8 cellular contexts compared by ENCODE assay signal in genomic region chr7:36366005-36366583, GRCh38. TPM values are rescaled to one million over a fixed set of nuclear protein-coding genes. Genes with fewer than 3 reads are reported as not detected.
DNase-seq lines count a peak whose midpoint lies in the region; ATAC-seq, FAIRE-seq and TF ChIP-seq lines count a peak whose summit lies in the region.

No MANE protein-coding gene starts in this region.

- H3K9me3 ChIP-seq in A549 = no peaks in the 10 kb centered on the region
- no peaks in the 10 kb centered on the region for H3K9me3 ChIP-seq in HUES48 (ENCODE audit: control insufficient read depth, insufficient read depth, low read length)
- H3K9me3 ChIP-seq in breast epithelium = no peaks in the 10 kb centered on the region
- H3K9me3 ChIP-seq in muscle layer of duodenum (ENCODE audit: control insufficient read depth in 1 of 2, low read length in 2 of 2) = no peaks in the 10 kb centered on the region

- TF ChIP-seq EP300 in A549 (IDR thresholded peaks at IDR 0.05) = no peak

- no peak overlapping the region for H3K9ac ChIP-seq in HUES48 (ENCODE audit: low read depth, low read length)

- 70% methylated on average over 9 of the region's 9 CpGs for WGBS in A549 (ENCODE audit: missing lambda C conversion rate)

- no peak for ATAC-seq in A549
- ATAC-seq in HG03045 (IDR thresholded peaks at IDR 0.05; ENCODE audit: unreplicated experiment) = no peak
- no peak for ATAC-seq in HG03565 (IDR thresholded peaks at IDR 0.05; ENCODE audit: unreplicated experiment)

- no peaks in the 10 kb centered on the region for H3K36me3 ChIP-seq in HUES48 (ENCODE audit: control insufficient read depth, insufficient read depth, low read length)
- no peaks in the 10 kb centered on the region for H3K36me3 ChIP-seq in breast epithelium
- H3K36me3 ChIP-seq in muscle layer of duodenum (ENCODE audit: control insufficient read depth in 1 of 2, insufficient read depth in 2 of 2, low read length in 2 of 2) = no peaks in the 10 kb centered on the region

- TF ChIP-seq CTCF in A549 (IDR thresholded peaks at IDR 0.05) = no peak
- no peak for TF ChIP-seq CTCF in breast epithelium (IDR thresholded peaks at IDR 0.05)
- no peak for TF ChIP-seq CTCF in D721Med (IDR thresholded peaks at IDR 0.05; ENCODE audit: insufficient read depth, missing control alignments)

- intact Hi-C loops in breast epithelium (cut with DNase I; ENCODE audit: low total_unique reads) = no loop called here

- peaks cover 8% of the 10 kb centered on the region; the same call in 2 of the 3 replicates for H3K4me1 ChIP-seq in A549
- H3K4me1 ChIP-seq in HUES48 (ENCODE audit: control insufficient read depth, insufficient read depth, low read length) = peaks cover 3% of the 10 kb centered on the region
- H3K4me1 ChIP-seq in breast epithelium = no peaks in the 10 kb centered on the region
- peaks cover 0 to 9% of the 10 kb centered on the region in 2 donors for H3K4me1 ChIP-seq in muscle layer of duodenum (ENCODE audit: control insufficient read depth in 1 of 2, insufficient read depth in 2 of 2, low read length in 2 of 2)

- H3K4me3 ChIP-seq in A549 (peak overlapping the region; percentile 92), HUES48 (ENCODE audit: low read depth, low read length) (peak overlapping the region; percentile 83), breast epithelium (peak overlapping the region; percentile 62 to 92 (median 85)), muscle layer of duodenum (ENCODE audit: low read depth in 1 of 2, low read length in 2 of 2) (peak overlapping the region; percentile 80 to 91)

- DNase-seq in A549 (ENCODE audit: low read depth in 1 of 2, low spot score in 1 of 2) (no peak), breast epithelium (ENCODE audit: low spot score in 2 of 2) (no peak), NCI-H2227 treated with DMSO at 0.1 percent for 48 hours (lab: John Stamatoyannopoulos, UW) (no peak), D721Med (ENCODE audit: insufficient read length, low spot score) (no peak)

- H3K27me3 ChIP-seq in HUES48 (ENCODE audit: control insufficient read depth, insufficient read depth, low read length) (peaks cover 76% of the 10 kb centered on the region), breast epithelium (no peaks in the 10 kb centered on the region), muscle layer of duodenum (ENCODE audit: low read depth, low read length) (no peaks in the 10 kb centered on the region)

- TF ChIP-seq POLR2A in A549 (IDR thresholded peaks at IDR 0.05; ENCODE audit: low read length) = no peak
- no peak for TF ChIP-seq POLR2A in breast epithelium (IDR thresholded peaks at IDR 0.05)

- POLR2A ChIA-PET in A549 (lab: Yijun Ruan, JAX) = interaction anchor here (1.9 kb wide), 1 partner anchor 23 kb away, joined by 9 read pairs; the partner anchor contains the start of gene ANLN

- H3K4me2 ChIP-seq in A549 = peak overlapping the region; percentile 76

- no peak for TF ChIP-seq RAD21 in A549 (conservative IDR thresholded peaks at IDR 0.05 in 1 of 2, IDR thresholded peaks at IDR 0.05 in 1 of 2)

- FAIRE-seq in A549 (lab: Jason Lieb, UNC) (no peak), D721Med (lab: Jason Lieb, UNC) (no peak)

- H3K27ac ChIP-seq in A549 (peak overlapping the region; percentile 88 to 94), HUES48 (ENCODE audit: low read depth, low read length) (no peak overlapping the region), breast epithelium (no peak overlapping the region), muscle layer of duodenum (ENCODE audit: low read length) (no peak overlapping the region)

- CTCF ChIA-PET in A549 (lab: Yijun Ruan, JAX) = interaction anchor here (0.7 to 2.4 kb wide), 7 partner anchors 9 to 1101 kb away, joined by 3 to 31 read pairs (median 8); partner anchors contain the start of gene ANLN

TF ChIP-seq in A549, 52 proteins besides CTCF, POLR2A, EP300 and RAD21:
- TF ChIP-seq NR3C1 (IDR thresholded peaks at IDR 0.05) (no peak), ZNF302 (CRISPR knock-in tag; IDR thresholded peaks at IDR 0.05) (no peak), FOXS1 (CRISPR knock-in tag; IDR thresholded peaks at IDR 0.05) (no peak), POLR2AphosphoS2 (conservative IDR thresholded peaks at IDR 0.05; ENCODE audit: low read length) (no peak), ZFP36 (IDR thresholded peaks at IDR 0.05; ENCODE audit: borderline replicate concordance, partially characterized antibody) (no peak), RCOR1 (IDR thresholded peaks at IDR 0.05; ENCODE audit: low read depth, low read length) (no peak), EHMT2 (IDR thresholded peaks at IDR 0.05; ENCODE audit: low read depth) (no peak), FOSL2 (IDR thresholded peaks at IDR 0.05) (no peak), FOSL2 (CRISPR knock-in tag; IDR thresholded peaks at IDR 0.05) (no peak)

RNA-seq across cellular contexts. Expression of gene ANLN, which starts 23.6 kb away (rescaled TPM):
- 52.4 and 148 TPM in 2 replicates for polyA plus RNA-seq in A549 (2011; rRNA removed)
- polyA plus RNA-seq in A549 (2012; cell fraction: cytosol; rRNA removed) = 13.1 and 14.9 TPM in 2 replicates
- polyA plus RNA-seq in A549 (2012; cell fraction: nucleus; rRNA removed) = 50.4 and 77.3 TPM in 2 replicates
- 70.9 to 84.4 TPM (median 72.9 TPM) in 3 replicates for polyA plus RNA-seq in A549 (2017; fragmentation: RNase III; extraction: RNeasy Plus Mini Kit Qiagen cat#74134 plus additional on column Dnase treatment)
- polyA minus RNA-seq in A549 (2011; rRNA and poly(A)+ RNA removed) = 154 and 160 TPM in 2 replicates
- 1 to 10 TPM; 2.3 to 5.4 (median 5.0) TPM for total RNA-seq in breast epithelium

Comparison
In these comparisons a context has a peak if more than half of its experiments do, and no peak if none do; other contexts are left out.
1. H3K27ac ChIP-seq: peak in A549 (2 of 2); none in HUES48 (single experiment), breast epithelium (0 of 2) and muscle layer of duodenum (single experiment).
2. Peak in every context shown above with its lines, with median percentiles within 50 percentile points of each other: H3K4me3 ChIP-seq.